In genomic region chr20:35002426-35003210, GRCh38 we compare ENCODE assay signal across 23 cellular contexts. TPM values are rescaled to one million over a fixed set of nuclear protein-coding genes. Genes with fewer than 3 reads are reported as not detected.
DNase-seq lines count a peak whose midpoint lies in the region; ATAC-seq and TF ChIP-seq lines count a peak whose summit lies in the region.
"Had no signal": no experiment of that assay in that cellular context is flagged by ENCODE, and none has a peak within 500 bp of the region (broad histone marks: within the 10 kb centered on the region; RNA-seq: fewer than 3 reads in every experiment).

No MANE protein-coding gene starts in this region.

- H3K36me3 ChIP-seq in H7 (replicated peaks; ENCODE audit: control insufficient read depth, insufficient read depth, low read length): peaks cover 60% of the 10 kb centered on the region
- H3K36me3 ChIP-seq in upper lobe of right lung: peaks cover 98% of the 10 kb centered on the region

- no peak overlapping the region for H3K4me3 Mint-ChIP-seq in central memory CD8-positive, alpha-beta T cell
- H3K4me3 Mint-ChIP-seq in progenitor cell of endocrine pancreas (ENCODE audit: low read depth): no peak overlapping the region
- H3K4me3 Mint-ChIP-seq: activated T-helper 17 cell treated with anti-CD3 and anti-CD28 coated beads, Interleukin-2, amount 50 U/mL, for 72 hours; CD4-positive, alpha-beta T cell; nephron; T-helper 1 cell treated with Interleukin-12 subunit alpha and Interleukin-12 subunit beta and Interleukin-4 antibody, amounts not matched to agents 30 μg/mL and 1 μg/mL, for 36 hours had no signal

- H3K4me1 Mint-ChIP-seq in central memory CD8-positive, alpha-beta T cell: peaks cover 14% of the 10 kb centered on the region
- no peaks in the 10 kb centered on the region for H3K4me1 Mint-ChIP-seq in progenitor cell of endocrine pancreas (ENCODE audit: low read depth)
- H3K4me1 Mint-ChIP-seq: activated T-helper 17 cell treated with anti-CD3 and anti-CD28 coated beads, Interleukin-2, amount 50 U/mL, for 72 hours; nephron had no signal

- no peaks in the 10 kb centered on the region for H3K9me3 ChIP-seq in upper lobe of right lung
- H3K9me3 ChIP-seq: body of pancreas, SJCRH30, tibial nerve had no signal

- H3K27ac ChIP-seq in upper lobe of right lung: no peak overlapping the region
- H3K27ac ChIP-seq: body of pancreas, coronary artery, SJCRH30, tibial nerve had no signal

- H3K27me3 ChIP-seq in H7 (ENCODE audit: control insufficient read depth, insufficient read depth, low read length) (no peaks in the 10 kb centered on the region), upper lobe of right lung (no peaks in the 10 kb centered on the region)
- H3K27me3 ChIP-seq: body of pancreas, SJCRH30, tibial nerve had no signal

- H3K27me3 Mint-ChIP-seq in central memory CD8-positive, alpha-beta T cell: no peaks in the 10 kb centered on the region
- H3K27me3 Mint-ChIP-seq in progenitor cell of endocrine pancreas: no peaks in the 10 kb centered on the region
- H3K27me3 Mint-ChIP-seq: activated T-helper 17 cell treated with anti-CD3 and anti-CD28 coated beads, Interleukin-2, amount 50 U/mL, for 72 hours; CD4-positive, alpha-beta T cell had no signal

- H3K9me3 Mint-ChIP-seq in central memory CD8-positive, alpha-beta T cell: no peaks in the 10 kb centered on the region
- no peaks in the 10 kb centered on the region for H3K9me3 Mint-ChIP-seq in progenitor cell of endocrine pancreas (ENCODE audit: low read depth)
- H3K9me3 Mint-ChIP-seq: activated T-helper 17 cell treated with anti-CD3 and anti-CD28 coated beads, Interleukin-2, amount 50 U/mL, for 72 hours; CD4-positive, alpha-beta T cell; nephron; T-helper 1 cell treated with Interleukin-12 subunit alpha and Interleukin-12 subunit beta and Interleukin-4 antibody, amounts not matched to agents 30 μg/mL and 1 μg/mL, for 36 hours had no signal

- ATAC-seq in central memory CD8-positive, alpha-beta T cell (replicated peaks; ENCODE audit: extremely low read depth, poor library complexity, severe bottlenecking): no peak
- peak; percentile 38 for ATAC-seq in left ventricle myocardium superior
- ATAC-seq in upper lobe of right lung: no peak
- ATAC-seq: activated T-helper 17 cell treated with anti-CD3 and anti-CD28 coated beads, Interleukin-2, amount 50 U/mL, for 72 hours; body of pancreas had no signal

- H3K4me3 ChIP-seq in H7 (ENCODE audit: insufficient read depth, low read depth, low read length): no peak overlapping the region
- H3K4me3 ChIP-seq in upper lobe of right lung: no peak overlapping the region
- H3K4me3 ChIP-seq: body of pancreas, coronary artery, SJCRH30, tibial nerve had no signal

- peak; percentile 51 for DNase-seq in H7
- no peak for DNase-seq in central memory CD8-positive, alpha-beta T cell (ENCODE audit: low spot score in 2 of 2)
- peak; percentile 38 for DNase-seq in left ventricle myocardium superior
- DNase-seq in progenitor cell of endocrine pancreas (ENCODE audit: low spot score, unreplicated experiment): no peak
- no peak for DNase-seq in NCI-H226
- DNase-seq in NCI-H2081 treated with DMSO at 0.1 percent for 48 hours (lab: John Stamatoyannopoulos, UW): no peak
- no peak for DNase-seq in upper lobe of right lung
- DNase-seq in NOMO-1 treated with DMSO at 0.1 percent for 48 hours (lab: John Stamatoyannopoulos, UW; ENCODE audit: unreplicated experiment): no peak
- DNase-seq: activated CD4-positive, alpha-beta T cell treated with anti-CD3 and anti-CD28 coated beads for 4 hours; CD4-positive, alpha-beta T cell; DMS153; MV-4-11; NCI-H187; NCI-H2227 treated with DMSO at 0.1 percent for 48 hours; PC-3; SJCRH30; stimulated activated naive CD4-positive, alpha-beta T cell had no signal

- H3K36me3 Mint-ChIP-seq in central memory CD8-positive, alpha-beta T cell (ENCODE audit: insufficient read depth): peaks cover 21% of the 10 kb centered on the region
- H3K36me3 Mint-ChIP-seq in progenitor cell of endocrine pancreas (ENCODE audit: insufficient read depth): peaks cover 35% of the 10 kb centered on the region

- H3K27ac Mint-ChIP-seq in central memory CD8-positive, alpha-beta T cell (ENCODE audit: low read depth): peak overlapping the region; percentile 32
- H3K27ac Mint-ChIP-seq in progenitor cell of endocrine pancreas: no peak overlapping the region
- H3K27ac Mint-ChIP-seq: activated T-helper 17 cell treated with anti-CD3 and anti-CD28 coated beads, Interleukin-2, amount 50 U/mL, for 72 hours; CD4-positive, alpha-beta T cell; nephron; T-helper 1 cell treated with Interleukin-12 subunit alpha and Interleukin-12 subunit beta and Interleukin-4 antibody, amounts not matched to agents 30 μg/mL and 1 μg/mL, for 36 hours had no signal

- TF ChIP-seq CTCF in progenitor cell of endocrine pancreas (IDR thresholded peaks at IDR 0.05; ENCODE audit: unreplicated experiment) (peak; percentile 4), upper lobe of right lung (IDR thresholded peaks at IDR 0.05) (no peak)

- no peaks in the 10 kb centered on the region for H3K4me1 ChIP-seq in upper lobe of right lung
- H3K4me1 ChIP-seq: body of pancreas, SJCRH30 had no signal

- intact Hi-C loops in left ventricle myocardium superior (cut with micrococcal nuclease) (no loop called here), upper lobe of right lung (cut with DNase I) (no loop called here)

RNA-seq across cellular contexts. Expression of gene MYH7B, which starts 47.0 kb away (rescaled TPM):
- 0.10 and 0.18 TPM in 2 replicates for total RNA-seq in H7 (2014; rRNA removed; shearing (Covaris generic))
- total RNA-seq in left ventricle myocardium superior (297 TPM), progenitor cell of endocrine pancreas (0.98 and 1.2 TPM in 2 replicates), upper lobe of right lung (1.8 TPM)

RNA-seq across cellular contexts. Expression of gene GSS, which starts 47.0 kb away (rescaled TPM):
- total RNA-seq in H7 (2014; rRNA removed; shearing (Covaris generic)): 72.2 and 75.2 TPM in 2 replicates
- total RNA-seq in left ventricle myocardium superior (18.6 TPM), progenitor cell of endocrine pancreas (71.5 and 72.5 TPM in 2 replicates), upper lobe of right lung (30.0 TPM)

Comparison
In these comparisons a context has a peak if more than half of its experiments do, and no peak if none do; other contexts are left out.
1. DNase-seq: peak in H7 (single experiment) and left ventricle myocardium superior (single experiment); none in central memory CD8-positive, alpha-beta T cell (0 of 2), progenitor cell of endocrine pancreas (single experiment), NCI-H226 (single experiment), NCI-H2081 treated with DMSO at 0.1 percent for 48 hours (single experiment), upper lobe of right lung (single experiment) and NOMO-1 treated with DMSO at 0.1 percent for 48 hours (single experiment).
2. RNA of gene MYH7B, which starts 47.0 kb away (total RNA-seq): 297 TPM in left ventricle myocardium superior (single experiment); 1.8 TPM in upper lobe of right lung (single experiment), 0.98 to 1.2 TPM in progenitor cell of endocrine pancreas and 0.10 to 0.18 TPM in H7; every median in the first group is over 100 times any median in the second.